In the genomic region with DNA sequence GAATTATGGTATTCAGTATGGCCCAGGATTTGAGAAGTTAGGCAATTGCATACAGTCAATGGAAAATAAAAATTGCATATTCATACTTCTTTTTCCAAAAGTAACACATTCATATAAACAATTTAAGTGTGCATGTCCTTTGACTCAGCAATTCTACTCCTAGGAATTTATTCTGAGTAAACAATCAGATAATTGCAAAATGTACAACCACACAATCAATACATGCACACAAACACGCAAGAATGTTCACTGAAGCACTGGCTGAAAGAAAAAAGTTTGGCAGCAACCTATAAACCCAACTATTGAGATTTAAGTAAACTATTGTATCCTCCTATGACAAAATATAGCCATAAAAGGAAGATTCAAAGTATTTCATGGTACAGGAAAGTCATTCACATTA, we compare ENCODE assay signal across 14 cellular contexts. TPM values are rescaled to one million over a fixed set of nuclear protein-coding genes. Genes with fewer than 3 reads are reported as not detected.
A peak's percentile ranks its signal among the peaks of the same experiment; 100 is the strongest.
DNase-seq lines count a peak whose midpoint lies in the region; ATAC-seq and TF ChIP-seq lines count a peak whose summit lies in the region.
"Had no signal": no experiment of that assay in that cellular context is flagged by ENCODE, and none has a peak within 500 bp of the region (broad histone marks: within the 10 kb centered on the region; RNA-seq: fewer than 3 reads in every experiment).

No MANE protein-coding gene starts in this region.

- H2AFZ ChIP-seq in OCI-LY7 (ENCODE audit: low read length): no peak overlapping the region

- H3K36me3 Mint-ChIP-seq in CD4-positive, alpha-beta T cell (ENCODE audit: low read depth): no peaks in the 10 kb centered on the region
- H3K36me3 Mint-ChIP-seq in neural crest cell (ENCODE audit: low read depth): no peaks in the 10 kb centered on the region
- no peaks in the 10 kb centered on the region for H3K36me3 Mint-ChIP-seq in activated T-helper 2 cell treated with anti-CD3 and anti-CD28 coated beads, Interferon-gamma antibody, Interleukin-2, Interleukin-4, amounts not matched to agents 10 μg/mL and 5 μg/mL and 100 μg/mL, durations not matched to agents 14 hours and 24 hours and 36 hours (ENCODE audit: low read depth)

- H3K9me3 ChIP-seq in CD4-positive, alpha-beta T cell (ENCODE audit: control insufficient read depth, low read length): no peaks in the 10 kb centered on the region
- H3K9me3 ChIP-seq in OCI-LY7 (ENCODE audit: low read length) (peaks cover 13% of the 10 kb centered on the region; the same call in 1 of the 2 replicates), esophagus squamous epithelium (no peaks in the 10 kb centered on the region)

- peaks cover 64% of the 10 kb centered on the region for H3K27me3 Mint-ChIP-seq in CD4-positive, alpha-beta T cell
- peaks cover 28% of the 10 kb centered on the region for H3K27me3 Mint-ChIP-seq in neural crest cell (ENCODE audit: low read depth)
- peaks cover 54% of the 10 kb centered on the region for H3K27me3 Mint-ChIP-seq in activated T-helper 2 cell treated with anti-CD3 and anti-CD28 coated beads, Interferon-gamma antibody, Interleukin-2, Interleukin-4, amounts not matched to agents 10 μg/mL and 5 μg/mL and 100 μg/mL, durations not matched to agents 14 hours and 24 hours and 36 hours (ENCODE audit: low read depth)

- peaks cover 39% of the 10 kb centered on the region for H3K27me3 ChIP-seq in CD4-positive, alpha-beta T cell (ENCODE audit: control insufficient read depth, insufficient read depth, low read length)
- H3K27me3 ChIP-seq in esophagus squamous epithelium: no peaks in the 10 kb centered on the region

- H3K4me3 Mint-ChIP-seq in CD4-positive, alpha-beta T cell: peak overlapping the region; percentile 35
- H3K4me3 Mint-ChIP-seq in neural crest cell: peak overlapping the region; percentile 52
- H3K4me3 Mint-ChIP-seq in activated T-helper 2 cell treated with anti-CD3 and anti-CD28 coated beads, Interferon-gamma antibody, Interleukin-2, Interleukin-4, amounts not matched to agents 10 μg/mL and 5 μg/mL and 100 μg/mL, durations not matched to agents 14 hours and 24 hours and 36 hours (ENCODE audit: low read depth): no peak overlapping the region
- H3K4me3 Mint-ChIP-seq: activated CD8-positive, alpha-beta T cell treated with anti-CD3 and anti-CD28 coated beads, Interleukin-2, amount 10 ng/mL, durations not matched to agents 7 days and 5 days had no signal

- H3K4me3 ChIP-seq in OCI-LY7 (ENCODE audit: low read depth, low read length, poor library complexity, severe bottlenecking): peak overlapping the region; percentile 85
- H3K4me3 ChIP-seq in esophagus squamous epithelium: peak overlapping the region in 2 of 4 donors; percentile 88 to 96
- H3K4me3 ChIP-seq: K562, SK-N-MC had no signal

- peaks cover 15% of the 10 kb centered on the region for H3K4me1 Mint-ChIP-seq in CD4-positive, alpha-beta T cell (ENCODE audit: low read depth)
- H3K4me1 Mint-ChIP-seq in neural crest cell: peaks cover 30% of the 10 kb centered on the region
- H3K4me1 Mint-ChIP-seq in activated T-helper 2 cell treated with anti-CD3 and anti-CD28 coated beads, Interferon-gamma antibody, Interleukin-2, Interleukin-4, amounts not matched to agents 10 μg/mL and 5 μg/mL and 100 μg/mL, durations not matched to agents 14 hours and 24 hours and 36 hours (ENCODE audit: low read depth): peaks cover 14% of the 10 kb centered on the region

- H3K4me2 ChIP-seq in OCI-LY7 (ENCODE audit: low read length): peak overlapping the region; percentile 78

- no peak for TF ChIP-seq CTCF in CD4-positive, alpha-beta T cell (IDR thresholded peaks at IDR 0.05)
- TF ChIP-seq CTCF in OCI-LY7 (conservative IDR thresholded peaks at IDR 0.05; ENCODE audit: low read length) (no peak), esophagus squamous epithelium (IDR thresholded peaks at IDR 0.05) (no peak), neural crest cell (conservative IDR thresholded peaks at IDR 0.05) (no peak)

- H3K27ac ChIP-seq in CD4-positive, alpha-beta T cell (ENCODE audit: low read depth, low read length): no peak overlapping the region
- H3K27ac ChIP-seq in OCI-LY7 (ENCODE audit: low read depth, low read length, poor library complexity, severe bottlenecking): peak overlapping the region; percentile 96
- peak overlapping the region in 3 of 4 donors; percentile 1 to 92 (median 91) for H3K27ac ChIP-seq in esophagus squamous epithelium
- H3K27ac ChIP-seq: SK-N-MC had no signal

- H3K79me2 ChIP-seq in OCI-LY7 (ENCODE audit: insufficient read depth, low read depth, low read length): peaks cover 93% of the 10 kb centered on the region

- WGBS in esophagus squamous epithelium, 2 donors: 33 to 55% methylated on average over 1 of the region's 1 CpG

- H3K9me2 ChIP-seq in OCI-LY7 (ENCODE audit: insufficient read depth, low read length): no peaks in the 10 kb centered on the region

- no peak for DNase-seq in CD4-positive, alpha-beta T cell
- DNase-seq in OCI-LY7 (ENCODE audit: low spot score): no peak
- no peak for DNase-seq in esophagus squamous epithelium (lab: John Stamatoyannopoulos, UW)
- no peak for DNase-seq in neural crest cell (ENCODE audit: low read depth, low spot score)
- no peak for DNase-seq in NCI-H187 (lab: John Stamatoyannopoulos, UW)
- no peak for DNase-seq in kidney glomerular epithelial cell (lab: John Stamatoyannopoulos, UW)
- no peak for DNase-seq in activated T-helper 2 cell treated with anti-CD3 and anti-CD28 coated beads, Interferon-gamma antibody, Interleukin-2, Interleukin-4, amounts not matched to agents 10 μg/mL and 5 μg/mL and 100 μg/mL, durations not matched to agents 14 hours and 24 hours and 36 hours (ENCODE audit: low spot score)
- no peak for DNase-seq in HUDEP-2 (lab: John Stamatoyannopoulos, UW; ENCODE audit: unreplicated experiment in 76 of 76)
- DNase-seq: activated CD8-positive, alpha-beta T cell treated with anti-CD3 and anti-CD28 coated beads, Interleukin-2, amount 10 ng/mL, durations not matched to agents 7 days and 5 days; left cardiac atrium; NCI-H226; stimulated activated naive CD4-positive, alpha-beta T cell had no signal

- no peak for TF ChIP-seq POLR2A in esophagus squamous epithelium (IDR thresholded peaks at IDR 0.05)

- no peak for ATAC-seq in CD4-positive, alpha-beta T cell (ENCODE audit: poor library complexity)
- ATAC-seq: activated CD8-positive, alpha-beta T cell treated with anti-CD3 and anti-CD28 coated beads, Interleukin-2, amount 10 ng/mL, durations not matched to agents 7 days and 5 days; K562; left cardiac atrium had no signal

- CTCF ChIA-PET in CD4-positive, alpha-beta T cell (lab: Charles Lee): no interaction called here
- CTCF ChIA-PET in OCI-LY7 (lab: Charles Lee; ENCODE audit: unreplicated experiment): interaction anchor here (1.7 kb wide), 1 partner anchor 24 kb away, joined by 6 read pairs; no protein-coding TSS in a partner anchor

- peaks cover 21% of the 10 kb centered on the region for H3K36me3 ChIP-seq in OCI-LY7 (ENCODE audit: insufficient read depth, low read length)
- peaks cover 0 to under 1% (median 0%) of the 10 kb centered on the region in 3 donors for H3K36me3 ChIP-seq in esophagus squamous epithelium

- POLR2A ChIA-PET in CD4-positive, alpha-beta T cell (lab: Charles Lee): no interaction called here
- POLR2A ChIA-PET in OCI-LY7 (lab: Charles Lee): interaction anchor here (0.6 to 3.8 kb wide), 12 partner anchors 9 to 632 kb away, joined by 3 to 31 read pairs (median 4); no protein-coding TSS in a partner anchor

- H3K4me1 ChIP-seq in OCI-LY7 (ENCODE audit: insufficient read depth, low read length, poor library complexity, severe bottlenecking) (peaks cover 27% of the 10 kb centered on the region), esophagus squamous epithelium (peaks cover 0 to 42% (median 8%) of the 10 kb centered on the region in 3 donors)

- intact Hi-C loops in CD4-positive, alpha-beta T cell (cut with DNase I, micrococcal nuclease): loop anchor here in 1 of 2 experiments (5.0 kb wide), 1 partner anchor 479 kb away; the partner anchor contains the start of gene ENPP5
- intact Hi-C loops in OCI-LY7 (cut with micrococcal nuclease; ENCODE audit: unreplicated experiment): loop anchor here (2.0 to 10.0 kb wide), 4 partner anchors 274 to 826 kb away; partner anchors contain the start of gene CD2AP
- intact Hi-C loops in esophagus squamous epithelium (cut with DNase I): no loop called here
- intact Hi-C loops in activated T-helper 2 cell treated with anti-CD3 and anti-CD28 coated beads, Interferon-gamma antibody, Interleukin-2, Interleukin-4, amounts not matched to agents 10 μg/mL and 5 μg/mL and 100 μg/mL, durations not matched to agents 14 hours and 24 hours and 36 hours (cut with micrococcal nuclease): no loop called here

- no peaks in the 10 kb centered on the region for H3K9me3 Mint-ChIP-seq in CD4-positive, alpha-beta T cell
- H3K9me3 Mint-ChIP-seq in neural crest cell: peaks cover 2% of the 10 kb centered on the region
- H3K9me3 Mint-ChIP-seq in activated T-helper 2 cell treated with anti-CD3 and anti-CD28 coated beads, Interferon-gamma antibody, Interleukin-2, Interleukin-4, amounts not matched to agents 10 μg/mL and 5 μg/mL and 100 μg/mL, durations not matched to agents 14 hours and 24 hours and 36 hours: no peaks in the 10 kb centered on the region

- no peak overlapping the region for H3K27ac Mint-ChIP-seq in CD4-positive, alpha-beta T cell
- no peak overlapping the region for H3K27ac Mint-ChIP-seq in neural crest cell (ENCODE audit: unreplicated experiment)
- H3K27ac Mint-ChIP-seq in activated T-helper 2 cell treated with anti-CD3 and anti-CD28 coated beads, Interferon-gamma antibody, Interleukin-2, Interleukin-4, amounts not matched to agents 10 μg/mL and 5 μg/mL and 100 μg/mL, durations not matched to agents 14 hours and 24 hours and 36 hours: no peak overlapping the region
- H3K27ac Mint-ChIP-seq: activated CD8-positive, alpha-beta T cell treated with anti-CD3 and anti-CD28 coated beads, Interleukin-2, amount 10 ng/mL, durations not matched to agents 7 days and 5 days had no signal

- no TSS peak for BruUV-seq in OCI-LY7 (replicated peaks; lab: Mats Ljungman, UMichigan)

- H4K20me1 ChIP-seq in OCI-LY7 (ENCODE audit: insufficient read depth, low read length): no peaks in the 10 kb centered on the region

RNA-seq across cellular contexts. Expression of gene CYP39A1, which starts 1.6 kb away (rescaled TPM):
- total RNA-seq in CD4-positive, alpha-beta T cell: not detected
- total RNA-seq in OCI-LY7 (2014; rRNA removed; shearing (Covaris generic)): 13.4 and 15.4 TPM in 2 replicates
- total RNA-seq in OCI-LY7 (2022) (22.6 and 24.5 TPM in 2 replicates), esophagus squamous epithelium (1 to 10 TPM; 2.8 to 9.2 (median 5.1) TPM), neural crest cell (1.5 and 2.1 TPM in 2 replicates)
- not detected in 2 replicates for total RNA-seq in activated T-helper 2 cell treated with anti-CD3 and anti-CD28 coated beads, Interferon-gamma antibody, Interleukin-2, Interleukin-4, amounts not matched to agents 10 μg/mL and 5 μg/mL and 100 μg/mL, durations not matched to agents 14 hours and 24 hours and 36 hours
- total RNA-seq: activated CD8-positive, alpha-beta T cell treated with anti-CD3 and anti-CD28 coated beads, Interleukin-2, amount 10 ng/mL, durations not matched to agents 7 days and 5 days; K562 had no signal

RNA-seq across cellular contexts. Expression of gene SLC25A27, which starts 1.8 kb away (rescaled TPM):
- total RNA-seq in CD4-positive, alpha-beta T cell: 1 to 10 TPM; 1.2 to 1.5 TPM
- total RNA-seq in OCI-LY7 (2014; rRNA removed; shearing (Covaris generic)): 155 and 175 TPM in 2 replicates
- 157 and 203 TPM in 2 replicates for total RNA-seq in OCI-LY7 (2022)
- 10 to 100 TPM in 1 of 4 donors, 1 to 10 TPM in 3; 6.5 to 29.8 (median 8.1) TPM for total RNA-seq in esophagus squamous epithelium
- total RNA-seq in neural crest cell: 5.8 and 8.4 TPM in 2 replicates
- 0.53 and 1.3 TPM in 2 replicates for total RNA-seq in activated T-helper 2 cell treated with anti-CD3 and anti-CD28 coated beads, Interferon-gamma antibody, Interleukin-2, Interleukin-4, amounts not matched to agents 10 μg/mL and 5 μg/mL and 100 μg/mL, durations not matched to agents 14 hours and 24 hours and 36 hours
- total RNA-seq: activated CD8-positive, alpha-beta T cell treated with anti-CD3 and anti-CD28 coated beads, Interleukin-2, amount 10 ng/mL, durations not matched to agents 7 days and 5 days; K562 had no signal

RNA-seq across cellular contexts. Expression of gene TDRD6, which starts 36.7 kb away (rescaled TPM):
- total RNA-seq in CD4-positive, alpha-beta T cell: not detected
- total RNA-seq in OCI-LY7 (2014; rRNA removed; shearing (Covaris generic)): 3.5 and 4.6 TPM in 2 replicates
- total RNA-seq in OCI-LY7 (2022) (4.0 and 4.5 TPM in 2 replicates), esophagus squamous epithelium (1 to 10 TPM in 1 of 4 donors, under 1 TPM in 2, not detected in 1; 0.04 to 1.1 (median 0.22) TPM), neural crest cell (0.05 and 0.16 TPM in 2 replicates)
- total RNA-seq in activated T-helper 2 cell treated with anti-CD3 and anti-CD28 coated beads, Interferon-gamma antibody, Interleukin-2, Interleukin-4, amounts not matched to agents 10 μg/mL and 5 μg/mL and 100 μg/mL, durations not matched to agents 14 hours and 24 hours and 36 hours: not detected in 2 replicates
- total RNA-seq: activated CD8-positive, alpha-beta T cell treated with anti-CD3 and anti-CD28 coated beads, Interleukin-2, amount 10 ng/mL, durations not matched to agents 7 days and 5 days had no signal

Comparison
In these comparisons a context has a peak if more than half of its experiments do, and no peak if none do; other contexts are left out.
1. RNA of gene SLC25A27, which starts 1.8 kb away (total RNA-seq): 155 to 203 TPM in OCI-LY7; 6.5 to 29.8 TPM in esophagus squamous epithelium, 5.8 to 8.4 TPM in neural crest cell, 1.2 to 1.5 TPM in CD4-positive, alpha-beta T cell and 0.53 to 1.3 TPM in activated T-helper 2 cell treated with anti-CD3 and anti-CD28 coated beads, Interferon-gamma antibody, Interleukin-2, Interleukin-4, amounts not matched to agents 10 μg/mL and 5 μg/mL and 100 μg/mL, durations not matched to agents 14 hours and 24 hours and 36 hours; every median in the first group is over 4 times any median in the second.